8 cellular contexts compared by ENCODE assay signal in genomic region chr4:139555705-139556070, GRCh38. TPM values are rescaled to one million over a fixed set of nuclear protein-coding genes. Genes with fewer than 3 reads are reported as not detected.
DNase-seq lines count a peak whose midpoint lies in the region; ATAC-seq, FAIRE-seq and TF ChIP-seq lines count a peak whose summit lies in the region.

No MANE protein-coding gene starts in this region.

- H3K4me3 ChIP-seq in GM12865 (ENCODE audit: low read depth, low read length) (peak overlapping the region; percentile 80), HEK293 (ENCODE audit: low read depth, low read length) (peak overlapping the region; percentile 82), Peyer's patch (peak overlapping the region; percentile 83 to 92 (median 85)), H1 (ENCODE audit: extremely low read depth in 1 of 4, insufficient read depth in 2 of 4, low read depth in 3 of 4, low read length in 4 of 4) (peak overlapping the region; percentile 54 to 81 (median 70)), aorta (ENCODE audit: low read length in 2 of 2) (peak overlapping the region; percentile 75 to 79)

- TF ChIP-seq CTCF in GM12865 (IDR thresholded peaks at IDR 0.05; ENCODE audit: insufficient read depth, low read depth, low read length, missing control alignments) = no peak
- TF ChIP-seq CTCF in HEK293 (tag by site-specific recombination; IDR thresholded peaks at IDR 0.05) = no peak
- no peak for TF ChIP-seq CTCF in Peyer's patch (IDR thresholded peaks at IDR 0.05)
- TF ChIP-seq CTCF in H1 (IDR thresholded peaks at IDR 0.05; ENCODE audit: control extremely low read depth in 1 of 3, insufficient read depth in 1 of 3, low read depth in 1 of 3, low read length in 3 of 3) = no peak

- H3K36me3 ChIP-seq in HEK293 (ENCODE audit: control insufficient read depth in 2 of 2, insufficient read depth in 1 of 2, low read length in 2 of 2) (no peaks in the 10 kb centered on the region), Peyer's patch (no peaks in the 10 kb centered on the region), H1 (ENCODE audit: control insufficient read depth in 2 of 4, insufficient read depth in 4 of 4, low read length in 3 of 4) (no peaks in the 10 kb centered on the region), aorta (ENCODE audit: control insufficient read depth in 1 of 2, insufficient read depth in 2 of 2, low read length in 1 of 2) (no peaks in the 10 kb centered on the region)

- no peak overlapping the region; the same call in 1 of the 2 replicates for H2AFZ ChIP-seq in H1 (ENCODE audit: low read length)

- H2BK120ac ChIP-seq in H1 (replicated peaks; ENCODE audit: low read depth, low read length) = no peak overlapping the region

- TF ChIP-seq POLR2A in Peyer's patch (IDR thresholded peaks at IDR 0.05) (no peak), H1 (IDR thresholded peaks at IDR 0.05; ENCODE audit: control extremely low read depth in 1 of 2, low read depth in 2 of 2, low read length in 2 of 2) (peak; percentile 31 to 64; a peak in 2 of 3 replicates)

- H4K20me1 ChIP-seq in H1 (replicated peaks in 1 of 2; ENCODE audit: control insufficient read depth in 1 of 2, insufficient read depth in 2 of 2, low read length in 2 of 2) = no peaks in the 10 kb centered on the region

- no peak for TF ChIP-seq EP300 in H1 (IDR thresholded peaks at IDR 0.05; ENCODE audit: borderline replicate concordance in 1 of 2, low read depth in 2 of 2, low read length in 2 of 2)

- CTCF ChIA-PET in HEK293 (lab: Yijun Ruan, JAX) (interaction anchor here (0.6 to 2.8 kb wide), 3 partner anchors 48 to 141 kb away, joined by 3 to 8 read pairs (median 3); no protein-coding TSS in a partner anchor), H1 (lab: Charles Lee; ENCODE audit: partially characterized antibody) (interaction anchor here (0.8 to 3.3 kb wide), 3 partner anchors 9 to 98 kb away, joined by 3 to 10 read pairs (median 3); no protein-coding TSS in a partner anchor)

- peak overlapping the region; percentile 78 to 98 for H3K4me2 ChIP-seq in H1 (ENCODE audit: insufficient read depth in 1 of 2, low read depth in 2 of 2, low read length in 2 of 2)

- no peak overlapping the region for H2AK5ac ChIP-seq in H1 (ENCODE audit: low read depth, low read length)

- DNase-seq in GM12865 (ENCODE audit: low read depth) (no peak), Peyer's patch (peak; percentile 19 to 70 (median 70)), H1 (ENCODE audit: low read depth in 1 of 2, low spot score in 2 of 2) (no peak), mucosa of gallbladder (ENCODE audit: low spot score) (peak; percentile 38), aorta (peak; percentile 80 to 88), G401 (ENCODE audit: low spot score) (no peak)

- H3K79me2 ChIP-seq in H1 (ENCODE audit: control insufficient read depth in 1 of 2, insufficient read depth in 2 of 2, low read length in 2 of 2) = no peaks in the 10 kb centered on the region

- H3K4ac ChIP-seq in H1 (replicated peaks; ENCODE audit: insufficient read length, low read depth, low read length) = no peak overlapping the region

- peak overlapping the region; percentile 48 for H3K56ac ChIP-seq in H1 (replicated peaks; ENCODE audit: insufficient read length, low read depth, low read length)

- intact Hi-C loops in aorta (cut with DNase I) = loop anchor here in 1 of 2 donors (10.0 kb wide), 1 partner anchor 101 kb away; the partner anchor contains the start of gene RAB33B

- H3K27me3 ChIP-seq in Peyer's patch (no peaks in the 10 kb centered on the region), H1 (replicated peaks in 1 of 4; ENCODE audit: control insufficient read depth in 3 of 4, extremely low read depth in 1 of 4, insufficient read depth in 3 of 4, low read length in 3 of 4) (peaks cover 15 to 44% (median 40%) of the 10 kb centered on the region in 4 experiments), aorta (ENCODE audit: control insufficient read depth in 1 of 2, insufficient read depth in 2 of 2, low read length in 1 of 2) (no peaks in the 10 kb centered on the region)

- 1% methylated on average over 29 of the region's 49 CpGs; no CpG with 5 or more reads in 1 of the 2 experiments for WGBS in H1 (ENCODE audit: extremely low coverage in 1 of 2, insufficient coverage in 1 of 2, insufficient read length in 1 of 2, insufficient replicate concordance in 2 of 2, low coverage in 1 of 2, low lambda C conversion rate in 2 of 2, missing lambda C conversion rate in 1 of 2), 2 experiments
- 0% methylated on average over 44 to 49 of the region's 49 CpGs for WGBS in aorta, 2 donors

- no peak for TF ChIP-seq RAD21 in H1 (IDR thresholded peaks at IDR 0.05 in 1 of 2, conservative IDR thresholded peaks at IDR 0.05 in 1 of 2; ENCODE audit: low read depth in 2 of 2, low read length in 2 of 2)

- peak overlapping the region; percentile 92 for H4K8ac ChIP-seq in H1 (ENCODE audit: extremely low read depth, insufficient read depth, low read length)

- peak overlapping the region; percentile 46 to 82 (median 75); a peak in 5 of 7 replicates for H3K9ac ChIP-seq in H1 (replicated peaks in 1 of 4; ENCODE audit: extremely low read depth in 1 of 4, low read depth in 3 of 4, low read length in 3 of 4)

- H3K23ac ChIP-seq in H1 (ENCODE audit: insufficient read length) = no peak overlapping the region

- H4K91ac ChIP-seq in H1 (replicated peaks; ENCODE audit: insufficient read length, low read length) = peak overlapping the region; percentile 47

- H2BK5ac ChIP-seq in H1 (ENCODE audit: low read depth, low read length) = 0 out of 2 replicates have a peak overlapping the region, but pooled peaks have one; percentile 60

- no peak overlapping the region for H3K14ac ChIP-seq in H1 (ENCODE audit: insufficient read length)

- in situ Hi-C loops in G401 (cut with HindIII; ENCODE audit: low sequenced_read_pairs) = no loop called here

- no peak overlapping the region for H4K5ac ChIP-seq in H1 (ENCODE audit: insufficient read length, low read depth, low read length)

- H2BK15ac ChIP-seq in H1 (ENCODE audit: low read length) = peak overlapping the region; percentile 46; the same call in 1 of the 2 replicates

- H3K9me3 ChIP-seq in HEK293 (ENCODE audit: control insufficient read depth, insufficient read depth, low read depth, low read length) = no peaks in the 10 kb centered on the region
- no peaks in the 10 kb centered on the region for H3K9me3 ChIP-seq in Peyer's patch
- no peaks in the 10 kb centered on the region for H3K9me3 ChIP-seq in H1 (ENCODE audit: insufficient read depth in 2 of 2, low read depth in 1 of 2, low read length in 1 of 2)
- H3K9me3 ChIP-seq in aorta (ENCODE audit: control insufficient read depth, low read length) = no peaks in the 10 kb centered on the region

- H2BK20ac ChIP-seq in H1 (ENCODE audit: low read length) = no peak overlapping the region

- peak overlapping the region; percentile 95 for H3K27ac ChIP-seq in HEK293 (ENCODE audit: extremely low read depth, low read depth, low read length)
- H3K27ac ChIP-seq in Peyer's patch = peak overlapping the region; percentile 90 to 97 (median 94)
- H3K27ac ChIP-seq in H1 (ENCODE audit: low read depth, low read length) = no peak overlapping the region
- peak overlapping the region; percentile 86 to 93 for H3K27ac ChIP-seq in aorta (ENCODE audit: low read depth in 1 of 2, low read length in 2 of 2)

- H3K4me1 ChIP-seq in HEK293 (ENCODE audit: control insufficient read depth, insufficient read depth, low read length) (peaks cover 24% of the 10 kb centered on the region), Peyer's patch (peaks cover 0 to 30% (median 2%) of the 10 kb centered on the region in 4 donors), H1 (replicated peaks in 1 of 4; ENCODE audit: control insufficient read depth in 3 of 4, insufficient read depth in 4 of 4, low read length in 3 of 4) (peaks cover 0 to 14% (median 6%) of the 10 kb centered on the region in 4 experiments; a peak in 6 of 7 replicates), aorta (ENCODE audit: control insufficient read depth in 1 of 2, insufficient read depth in 2 of 2, low read length in 2 of 2) (peaks cover 0 to 9% of the 10 kb centered on the region in 2 donors)

- no peaks in the 10 kb centered on the region for H3K79me1 ChIP-seq in H1 (ENCODE audit: low read depth, low read length)

- ATAC-seq in aorta (ENCODE audit: low FRiP score) (peak; percentile 70), GM18870 (IDR thresholded peaks at IDR 0.05; ENCODE audit: unreplicated experiment) (no peak)

- 0 out of 2 replicates have a peak overlapping the region, but pooled peaks have one; percentile 71 for H2BK12ac ChIP-seq in H1 (ENCODE audit: low read depth, low read length)

- H3K18ac ChIP-seq in H1 (ENCODE audit: extremely low read depth, low read length) = peak overlapping the region; percentile 74; the same call in 1 of the 2 replicates

- POLR2A ChIA-PET in HEK293 (lab: Yijun Ruan, JAX) (interaction anchor here (0.5 to 1.7 kb wide), 2 partner anchors 12 to 133 kb away, joined by 3 to 4 read pairs; no protein-coding TSS in a partner anchor), H1 (lab: Charles Lee; ENCODE audit: partially characterized antibody) (interaction anchor here (1.0 to 1.3 kb wide), 5 partner anchors 8 to 114 kb away, joined by 3 to 4 read pairs (median 3); no protein-coding TSS in a partner anchor)

- FAIRE-seq in H1 (lab: Jason Lieb, UNC) = no peak

- H3K23me2 ChIP-seq in H1 (ENCODE audit: low read depth, low read length) = peaks cover 19% of the 10 kb centered on the region; the same call in 1 of the 2 replicates

TF ChIP-seq in HEK293, 187 proteins besides CTCF, POLR2A, EP300 and RAD21 (continues in another document):
- peak; percentile 31; the same call in 1 of the 2 replicates for TF ChIP-seq ZBTB8A (tag by site-specific recombination; IDR thresholded peaks at IDR 0.05)
- TF ChIP-seq ZFHX2 (tag by site-specific recombination; conservative IDR thresholded peaks at IDR 0.05) = no peak

TF ChIP-seq in H1, 55 proteins besides CTCF, POLR2A, EP300 and RAD21 (continues in another document):
- TF ChIP-seq SP2 (IDR thresholded peaks at IDR 0.05; ENCODE audit: low read length) (no peak), KDM5A (IDR thresholded peaks at IDR 0.05; ENCODE audit: low read length) (no peak), CBX5 (IDR thresholded peaks at IDR 0.05; ENCODE audit: low read depth, low read length) (no peak), RBBP5 (IDR thresholded peaks at IDR 0.05; ENCODE audit: borderline replicate concordance, low read depth, low read length) (0 out of 2 replicates have a peak, but pooled peaks have one; percentile 86)

RNA-seq across cellular contexts. Expression of gene SETD7, which starts 0.3 kb away (rescaled TPM):
- total RNA-seq in Peyer's patch (10 to 100 TPM in 3 of 4 donors, 1 to 10 TPM in 1; 9.3 to 37.1 (median 16.0) TPM), mucosa of gallbladder (63.0 TPM), aorta (10 to 100 TPM; 79.0 to 82.4 TPM)
- total RNA-seq in H1 (2021; fragmentation: NEBNext Ultra II Directional; extraction: Animal tissue kit (Norgen Biotek cat#: 25700)) = 3.4 and 4.6 TPM in 2 replicates
- polyA plus RNA-seq in H1 (2011; rRNA removed) (1.3 and 1.5 TPM in 2 replicates), aorta (10 to 100 TPM; 30.3 to 38.7 TPM)
- 1.4 TPM for polyA plus RNA-seq in H1 (2011; cell fraction: cytosol; rRNA removed)
- 1.3 TPM for polyA plus RNA-seq in H1 (2011; cell fraction: nucleus; rRNA removed)
- 1.5 to 2.1 TPM (median 1.9 TPM) in 4 replicates for polyA plus RNA-seq in H1 (2012, experiment 1 of 2)
- 0.20 TPM for polyA plus RNA-seq in H1 (2012, experiment 2 of 2)
- polyA plus RNA-seq in H1 (2013, experiment 1 of 2) = 2.1 TPM
- 1.7 TPM for polyA plus RNA-seq in H1 (2013, experiment 2 of 2)
- polyA minus RNA-seq in H1 (2011; rRNA and poly(A)+ RNA removed) = 3.1 and 4.5 TPM in 2 replicates
- polyA minus RNA-seq in H1 (2011; cell fraction: cytosol; rRNA and poly(A)+ RNA removed) = 1.5 TPM
- 3.1 TPM for polyA minus RNA-seq in H1 (2011; cell fraction: nucleus; rRNA and poly(A)+ RNA removed)
- 9.6 and 11.9 TPM in 2 replicates for total RNA-seq in G401 (2014; rRNA removed; shearing (Covaris generic))

Comparison
In these comparisons a context has a peak if more than half of its experiments do, and no peak if none do; other contexts are left out.
1. DNase-seq: peak in Peyer's patch (3 of 3), mucosa of gallbladder (single experiment) and aorta (2 of 2); none in GM12865 (single experiment), H1 (0 of 2) and G401 (single experiment).
2. POLR2A ChIP-seq: peak in H1 (2 of 2); none in Peyer's patch (0 of 2).
3. Peak in every context shown above with its lines, with median percentiles within 50 percentile points of each other: H3K4me3 ChIP-seq.